ENCODE assay signal across 14 cellular contexts in the genomic region with DNA sequence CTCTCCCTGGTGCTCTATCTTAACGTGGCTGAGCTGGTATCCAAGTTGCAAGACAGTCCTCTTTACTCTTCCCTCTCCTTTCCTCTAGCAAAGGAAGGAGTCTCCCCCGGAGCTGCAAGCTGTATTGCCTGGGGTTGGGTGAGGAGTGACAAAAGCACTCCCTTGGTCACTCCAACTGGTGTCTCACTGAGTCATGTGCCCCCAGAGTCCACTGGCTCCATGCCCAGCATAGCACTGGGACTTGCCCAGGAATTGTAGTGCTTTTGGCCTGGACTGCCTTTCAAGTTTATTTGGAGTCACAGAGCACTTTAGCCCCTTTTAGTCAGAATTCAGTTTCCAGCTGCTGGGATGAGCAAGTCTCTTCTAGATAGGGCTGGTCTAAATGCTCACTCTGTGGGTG.
DNase-seq lines count a peak whose midpoint lies in the region; ATAC-seq and TF ChIP-seq lines count a peak whose summit lies in the region.
"Had no signal": no experiment of that assay in that cellular context is flagged by ENCODE, and none has a peak within 500 bp of the region (broad histone marks: within the 10 kb centered on the region; RNA-seq: fewer than 3 reads in every experiment).

No MANE protein-coding gene starts in this region.

- no peaks in the 10 kb centered on the region for H3K36me3 ChIP-seq in left ventricle myocardium inferior
- H3K36me3 ChIP-seq in aorta (ENCODE audit: control insufficient read depth in 1 of 2, insufficient read depth in 2 of 2, low read length in 1 of 2), result no peaks in the 10 kb centered on the region
- H3K36me3 ChIP-seq: pancreas had no signal

- peaks cover 25% of the 10 kb centered on the region for H3K9me3 ChIP-seq in left ventricle myocardium inferior (replicated peaks)
- H3K9me3 ChIP-seq in aorta (ENCODE audit: control insufficient read depth, low read length), result no peaks in the 10 kb centered on the region
- H3K9me3 ChIP-seq: pancreas had no signal

- DNase-seq in Right ventricle myocardium inferior (ENCODE audit: missing footprints), result peak; percentile 64
- DNase-seq in cardiac septum (ENCODE audit: low spot score), result no peak
- DNase-seq in astrocyte of the hippocampus (ENCODE audit: low read depth, low spot score), result peak; percentile 85
- DNase-seq in left ventricle myocardium inferior, result peak; percentile 14
- DNase-seq in aorta, result peak; percentile 73 to 82
- DNase-seq in NCI-H524 (lab: John Stamatoyannopoulos, UW), result no peak
- no peak for DNase-seq in activated CD4-positive, alpha-beta T cell treated with anti-CD3 and anti-CD28 coated beads, Interleukin-2, amount 50 U/mL, for 4 hours
- DNase-seq: activated CD8-positive, alpha-beta memory T cell treated with anti-CD3 and anti-CD28 coated beads, Interleukin-2, amount 50 U/mL, for 48 hours; DMS79; NCI-H1436; stimulated activated CD4-positive, alpha-beta T cell treated with anti-CD3 and anti-CD28 coated beads, Interleukin-2, amount 100 ng/mL, for 48 hours; stimulated activated naive CD8-positive, alpha-beta T cell treated with anti-CD3 and anti-CD28 coated beads, Interleukin-15, amount 100 ng/mL, for 72 hours had no signal

- no peak for TF ChIP-seq CTCF in left ventricle myocardium inferior (IDR thresholded peaks at IDR 0.05; ENCODE audit: borderline replicate concordance)

- H3K4me1 ChIP-seq in left ventricle myocardium inferior, result no peaks in the 10 kb centered on the region
- no peaks in the 10 kb centered on the region for H3K4me1 ChIP-seq in aorta (ENCODE audit: control insufficient read depth in 1 of 2, insufficient read depth in 2 of 2, low read length in 2 of 2)
- H3K4me1 ChIP-seq: pancreas had no signal

- H3K27me3 ChIP-seq in left ventricle myocardium inferior (ENCODE audit: low read depth) (no peaks in the 10 kb centered on the region), aorta (ENCODE audit: control insufficient read depth in 1 of 2, insufficient read depth in 2 of 2, low read length in 1 of 2) (no peaks in the 10 kb centered on the region)
- H3K27me3 ChIP-seq: pancreas had no signal

- TF ChIP-seq POLR2A in GM18505 (IDR thresholded peaks at IDR 0.05; ENCODE audit: borderline replicate concordance, extremely low read depth, insufficient read depth, insufficient read length), result no peak

- H3K4me3 ChIP-seq in left ventricle myocardium inferior (no peak overlapping the region), aorta (ENCODE audit: low read length in 2 of 2) (no peak overlapping the region)
- H3K4me3 ChIP-seq: pancreas had no signal

- ATAC-seq in Right ventricle myocardium inferior (peak; percentile 59), aorta (ENCODE audit: low FRiP score) (peak; percentile 50), GM18505 (IDR thresholded peaks at IDR 0.05; ENCODE audit: unreplicated experiment) (no peak)
- ATAC-seq: pancreas; stimulated activated naive CD8-positive, alpha-beta T cell treated with anti-CD3 and anti-CD28 coated beads, Interleukin-15, amount 100 ng/mL, for 72 hours had no signal

- intact Hi-C loops in Right ventricle myocardium inferior (cut with DNase I), result no loop called here
- intact Hi-C loops in cardiac septum (cut with DNase I), result no loop called here
- intact Hi-C loops in left ventricle myocardium inferior (cut with micrococcal nuclease), result no loop called here
- intact Hi-C loops in aorta (cut with DNase I), result no loop called here

- 14 to 21% methylated on average over 2 of the region's 2 CpGs for WGBS in aorta, 2 donors

- no peak overlapping the region for H3K27ac ChIP-seq in left ventricle myocardium inferior (replicated peaks)
- H3K27ac ChIP-seq in aorta (ENCODE audit: low read depth in 1 of 2, low read length in 2 of 2), result no peak overlapping the region
- H3K27ac ChIP-seq: pancreas had no signal

Comparison
In these comparisons a context has a peak if more than half of its experiments do, and no peak if none do; other contexts are left out.
1. DNase-seq: peak in Right ventricle myocardium inferior (single experiment), astrocyte of the hippocampus (single experiment), left ventricle myocardium inferior (single experiment) and aorta (2 of 2); none in cardiac septum (single experiment), NCI-H524 (0 of 2) and activated CD4-positive, alpha-beta T cell treated with anti-CD3 and anti-CD28 coated beads, Interleukin-2, amount 50 U/mL, for 4 hours (0 of 2).